1 cellular context compared by ENCODE assay signal in genomic region chr22:27867958-27868737, GRCh38.
TF ChIP-seq lines count a peak whose summit lies in the region.

No MANE protein-coding gene starts in this region.

TF ChIP-seq in HEK293T, 16 proteins besides CTCF, POLR2A, EP300 and RAD21 (continued from another document):
- TF ChIP-seq ZNF384 (IDR thresholded peaks at IDR 0.05) (no peak), SUZ12 (IDR thresholded peaks at IDR 0.05) (no peak), ARNT (IDR thresholded peaks at IDR 0.05) (no peak), FOXK2 (IDR thresholded peaks at IDR 0.05) (no peak), NFRKB (IDR thresholded peaks at IDR 0.05) (no peak)
